2 cellular contexts compared by ENCODE assay signal in the genomic region with DNA sequence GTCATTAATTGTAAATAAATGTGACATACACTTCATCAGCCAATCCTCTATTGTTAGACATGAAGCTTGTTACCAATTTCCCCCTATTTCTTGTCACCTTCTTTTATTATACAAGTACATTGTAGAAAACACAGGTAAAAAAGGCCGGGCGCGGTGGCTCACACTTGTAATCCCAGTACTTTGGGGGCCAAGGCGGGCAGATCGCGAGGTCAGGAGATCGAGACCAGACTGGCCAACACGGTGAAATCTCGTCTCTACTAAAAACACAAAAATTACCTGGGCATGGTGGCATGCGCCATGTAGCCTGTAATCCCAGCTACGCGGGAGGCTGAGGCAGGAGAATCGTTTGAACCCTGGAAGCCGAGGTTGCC.
TF ChIP-seq lines count a peak whose summit lies in the region.

No MANE protein-coding gene starts in this region.

TF ChIP-seq in IMR-90, 13 proteins besides CTCF, POLR2A, EP300 and RAD21:
- TF ChIP-seq CHD1 (IDR thresholded peaks at IDR 0.05; ENCODE audit: low read depth, low read length) (no peak), FOS (IDR thresholded peaks at IDR 0.05; ENCODE audit: low read depth, low read length) (no peak), MAFK (IDR thresholded peaks at IDR 0.05; ENCODE audit: low read depth, low read length) (no peak), MAZ (IDR thresholded peaks at IDR 0.05; ENCODE audit: borderline replicate concordance, low read depth, low read length) (no peak), USF2 (IDR thresholded peaks at IDR 0.05; ENCODE audit: low read depth, low read length) (no peak), ELK1 (IDR thresholded peaks at IDR 0.05; ENCODE audit: borderline replicate concordance, low read depth, low read length) (no peak), MXI1 (IDR thresholded peaks at IDR 0.05; ENCODE audit: borderline replicate concordance, low read depth, low read length) (no peak), NFE2L2 (IDR thresholded peaks at IDR 0.05; ENCODE audit: low read depth, low read length) (no peak), RFX5 (IDR thresholded peaks at IDR 0.05; ENCODE audit: low read depth, low read length) (no peak), RCOR1 (IDR thresholded peaks at IDR 0.05; ENCODE audit: insufficient replicate concordance, low read length) (no peak), BHLHE40 (IDR thresholded peaks at IDR 0.05; ENCODE audit: low read depth, low read length) (no peak), CEBPB (IDR thresholded peaks at IDR 0.05; ENCODE audit: low read depth, low read length) (no peak), SMC3 (IDR thresholded peaks at IDR 0.05; ENCODE audit: low read depth, low read length) (no peak)

TF ChIP-seq in K562, 482 proteins besides CTCF, POLR2A, EP300 and RAD21:
- TF ChIP-seq ZNF512 (tag; IDR thresholded peaks at IDR 0.05) (peak; percentile 78), ETV1 (tag; conservative IDR thresholded peaks at IDR 0.05; ENCODE audit: low read depth) (no peak)
TF ChIP-seq in K562: peak in this region for 1.
